9 cellular contexts compared by ENCODE assay signal in the genomic region with DNA sequence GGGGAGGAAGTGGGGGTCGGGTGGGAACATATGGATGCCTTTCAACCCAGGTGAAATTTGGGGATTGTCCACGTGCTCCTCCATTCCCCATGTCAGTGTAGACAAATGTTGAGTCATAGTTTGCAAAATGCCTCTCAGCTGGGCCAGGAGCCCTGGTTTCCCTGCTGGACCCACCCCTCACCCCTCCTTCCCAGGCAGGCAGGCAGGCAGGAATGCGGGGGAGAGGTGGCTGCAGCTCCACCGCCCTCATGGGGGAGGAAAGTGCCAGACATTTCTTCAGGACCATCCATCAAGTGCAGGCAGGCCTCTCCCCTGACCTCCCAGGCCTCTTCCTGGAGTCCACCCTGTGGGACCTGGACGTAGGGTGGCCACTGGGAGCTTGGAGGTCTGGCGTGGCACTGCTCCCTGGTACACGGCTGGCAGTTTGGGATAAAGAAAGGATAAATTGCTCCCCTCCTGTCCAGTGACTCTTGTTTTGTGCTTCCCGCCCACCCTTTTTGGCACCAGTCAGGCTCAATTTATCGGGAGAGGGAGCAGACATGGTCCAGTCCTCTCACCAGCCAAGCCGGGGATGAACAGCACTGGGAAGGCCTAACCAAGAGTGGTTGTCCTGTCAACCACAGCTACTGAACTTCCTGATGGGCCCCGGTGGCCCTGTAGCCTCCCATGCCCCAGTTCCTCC. TPM values are rescaled to one million over a fixed set of nuclear protein-coding genes. Genes with fewer than 3 reads are reported as not detected.
A peak's percentile ranks its signal among the peaks of the same experiment; 100 is the strongest.
DNase-seq lines count a peak whose midpoint lies in the region; ATAC-seq and TF ChIP-seq lines count a peak whose summit lies in the region.
"Had no signal": no experiment of that assay in that cellular context is flagged by ENCODE, and none has a peak within 500 bp of the region (broad histone marks: within the 10 kb centered on the region; RNA-seq: fewer than 3 reads in every experiment).

No MANE protein-coding gene starts in this region.

- H3K27me3 ChIP-seq in HCT116 (ENCODE audit: insufficient read depth, low read length) (no peaks in the 10 kb centered on the region), mammary epithelial cell (ENCODE audit: insufficient read depth, low read length) (no peaks in the 10 kb centered on the region)

- H3K4me2 ChIP-seq in HCT116 (ENCODE audit: low read length) (peak overlapping the region; percentile 21; the same call in 1 of the 2 replicates), mammary epithelial cell (ENCODE audit: insufficient read depth, low read depth, low read length) (no peak overlapping the region)

- dilution Hi-C loops in mammary epithelial cell (cut with HindIII; ENCODE audit: low sequenced_read_pairs): no loop called here

- no peaks in the 10 kb centered on the region for H3K36me3 ChIP-seq in HCT116 (ENCODE audit: control insufficient read depth in 1 of 2, insufficient read depth in 2 of 2, low read length in 2 of 2)
- H3K36me3 ChIP-seq in mammary epithelial cell (ENCODE audit: insufficient read depth, low read length): no peaks in the 10 kb centered on the region

- H4K20me1 ChIP-seq in HCT116 (ENCODE audit: insufficient read depth): no peaks in the 10 kb centered on the region
- H4K20me1 ChIP-seq in mammary epithelial cell (ENCODE audit: insufficient read depth, low read length): no peaks in the 10 kb centered on the region

- CTCF ChIA-PET in HCT116 (lab: Charles Lee) (interaction anchor here (0.7 kb wide), 1 partner anchor 25 kb away, joined by 3 read pairs; no protein-coding TSS in a partner anchor), mammary epithelial cell (lab: Charles Lee; ENCODE audit: low non-redundant PET) (interaction anchor here (0.6 kb wide), 1 partner anchor 218 kb away, joined by 3 read pairs; no protein-coding TSS in a partner anchor)

- no peak overlapping the region for H3K9ac ChIP-seq in HCT116 (ENCODE audit: low read length)
- H3K9ac ChIP-seq in mammary epithelial cell (ENCODE audit: insufficient read depth, low read length): no peak overlapping the region

- peak overlapping the region; percentile 37 for H3K27ac Mint-ChIP-seq in stimulated activated naive B cell treated with anti-CD40 and anti-IgM and Interleukin-4, amounts not matched to agents 10 μg/mL and 1 μg/mL and 100 μg/mL, for 72 hours
- H3K27ac Mint-ChIP-seq in activated naive CD8-positive, alpha-beta T cell treated with anti-CD3 and anti-CD28 coated beads, Interleukin-2, amount 50 U/mL, for 24 hours: no peak overlapping the region

- H3K4me1 Mint-ChIP-seq in stimulated activated naive B cell treated with anti-CD40 and anti-IgM and Interleukin-4, amounts not matched to agents 10 μg/mL and 1 μg/mL and 100 μg/mL, for 72 hours: peaks cover 6 to 18% of the 10 kb centered on the region in 2 donors
- H3K4me1 Mint-ChIP-seq in activated naive CD8-positive, alpha-beta T cell treated with anti-CD3 and anti-CD28 coated beads, Interleukin-2, amount 50 U/mL, for 24 hours: peaks cover 4% of the 10 kb centered on the region

- TF ChIP-seq RAD21 in HCT116 (IDR thresholded peaks at IDR 0.05; ENCODE audit: low read depth): no peak

- in situ Hi-C loops in mammary epithelial cell (cut with MboI; ENCODE audit: low sequenced_read_pairs in 2 of 2): no loop called here

- POLR2A ChIA-PET in HCT116 (lab: Charles Lee): no interaction called here

- peaks cover 0 to 7% of the 10 kb centered on the region in 2 donors for H3K27me3 Mint-ChIP-seq in stimulated activated naive B cell treated with anti-CD40 and anti-IgM and Interleukin-4, amounts not matched to agents 10 μg/mL and 1 μg/mL and 100 μg/mL, for 72 hours
- H3K27me3 Mint-ChIP-seq in activated naive CD8-positive, alpha-beta T cell treated with anti-CD3 and anti-CD28 coated beads, Interleukin-2, amount 50 U/mL, for 24 hours: peaks cover 2% of the 10 kb centered on the region

- RAD21 ChIA-PET in HCT116 (lab: Charles Lee; ENCODE audit: low non-redundant PET in 1 of 2, low total read pairs in 2 of 2, uncharacterized antibody in 2 of 2, unreplicated experiment in 2 of 2): no interaction called here

- DNase-seq in HCT116 (ENCODE audit: low read depth, low spot score): no peak
- no peak for DNase-seq in mammary epithelial cell
- peak; percentile 95 for DNase-seq in kidney glomerular epithelial cell (lab: John Stamatoyannopoulos, UW)
- no peak for DNase-seq in stimulated activated naive B cell treated with anti-CD40 and anti-IgM and Interleukin-4, amounts not matched to agents 10 μg/mL and 1 μg/mL and 100 μg/mL, for 72 hours
- DNase-seq in NCI-H526 (lab: John Stamatoyannopoulos, UW): no peak
- DNase-seq in activated naive CD8-positive, alpha-beta T cell treated with anti-CD3 and anti-CD28 coated beads, Interleukin-2, amount 50 U/mL, for 24 hours: no peak
- no peak for DNase-seq in nucleus accumbens (lab: John Stamatoyannopoulos, UW)
- DNase-seq: NCI-H187 treated with DMSO at 0.1 percent for 48 hours had no signal

- WGBS in mammary epithelial cell (ENCODE audit: low coverage, missing lambda C conversion rate): 56% methylated on average over 8 of the region's 11 CpGs

- H2AFZ ChIP-seq in HCT116 (ENCODE audit: low read depth, low read length, poor library complexity, severe bottlenecking) (peak overlapping the region; percentile 65), mammary epithelial cell (ENCODE audit: low read depth, low read length) (peak overlapping the region; percentile 23)

- H3K79me2 ChIP-seq in HCT116 (ENCODE audit: insufficient read depth, low read length) (no peaks in the 10 kb centered on the region), mammary epithelial cell (ENCODE audit: insufficient read depth, low read length) (no peaks in the 10 kb centered on the region)

- TF ChIP-seq CTCF in HCT116 (IDR thresholded peaks at IDR 0.05 in 2 of 3, conservative IDR thresholded peaks at IDR 0.05 in 1 of 3; ENCODE audit: borderline replicate concordance in 1 of 3, insufficient read depth in 1 of 3, low read depth in 2 of 3, low read length in 2 of 3) (no peak), mammary epithelial cell (conservative IDR thresholded peaks at IDR 0.05 in 1 of 2, IDR thresholded peaks at IDR 0.05 in 1 of 2; ENCODE audit: extremely low read depth in 1 of 2, insufficient read depth in 1 of 2, low read depth in 1 of 2, low read length in 2 of 2) (no peak)

- peak overlapping the region; percentile 57 to 70 for H3K4me3 Mint-ChIP-seq in stimulated activated naive B cell treated with anti-CD40 and anti-IgM and Interleukin-4, amounts not matched to agents 10 μg/mL and 1 μg/mL and 100 μg/mL, for 72 hours
- H3K4me3 Mint-ChIP-seq in activated naive CD8-positive, alpha-beta T cell treated with anti-CD3 and anti-CD28 coated beads, Interleukin-2, amount 50 U/mL, for 24 hours: no peak overlapping the region

- BruUV-seq in HCT116 (replicated peaks; lab: Mats Ljungman, UMichigan): no TSS peak
- no TSS peak for BruUV-seq in mammary epithelial cell (replicated peaks; lab: Mats Ljungman, UMichigan)

- ATAC-seq in HCT116 (peak; percentile 36; the same call in 1 of the 2 replicates), GM18520 (IDR thresholded peaks at IDR 0.05; ENCODE audit: unreplicated experiment) (no peak)
- ATAC-seq in stimulated activated naive B cell treated with anti-CD40 and anti-IgM and Interleukin-4, amounts not matched to agents 10 μg/mL and 1 μg/mL and 100 μg/mL, for 72 hours (replicated peaks): no peak
- ATAC-seq in activated naive CD8-positive, alpha-beta T cell treated with anti-CD3 and anti-CD28 coated beads, Interleukin-2, amount 50 U/mL, for 24 hours: no peak

- no peak for TF ChIP-seq POLR2A in HCT116 (IDR thresholded peaks at IDR 0.05; ENCODE audit: borderline replicate concordance, extremely low read depth, insufficient read depth, insufficient read length)

- H3K9me3 Mint-ChIP-seq in stimulated activated naive B cell treated with anti-CD40 and anti-IgM and Interleukin-4, amounts not matched to agents 10 μg/mL and 1 μg/mL and 100 μg/mL, for 72 hours: no peaks in the 10 kb centered on the region
- H3K9me3 Mint-ChIP-seq in activated naive CD8-positive, alpha-beta T cell treated with anti-CD3 and anti-CD28 coated beads, Interleukin-2, amount 50 U/mL, for 24 hours: no peaks in the 10 kb centered on the region

- H3K9me3 ChIP-seq in HCT116 (ENCODE audit: control insufficient read depth in 1 of 2, insufficient read depth in 1 of 2, low read depth in 1 of 2, low read length in 2 of 2) (no peaks in the 10 kb centered on the region), mammary epithelial cell (replicated peaks; ENCODE audit: insufficient read depth, low read length) (no peaks in the 10 kb centered on the region)

- H3K9me2 ChIP-seq in HCT116 (ENCODE audit: insufficient read depth): no peaks in the 10 kb centered on the region

- H3K4me1 ChIP-seq in HCT116 (ENCODE audit: control insufficient read depth in 1 of 2, insufficient read depth in 2 of 2, low read length in 2 of 2) (peaks cover 2 to 22% of the 10 kb centered on the region in 2 experiments; a peak in 2 of 4 replicates), mammary epithelial cell (ENCODE audit: insufficient read depth, low read length) (peaks cover 7% of the 10 kb centered on the region)

- H3K27ac ChIP-seq in HCT116 (ENCODE audit: low read depth, low read length) (no peak overlapping the region), mammary epithelial cell (ENCODE audit: insufficient read depth, low read depth, low read length) (no peak overlapping the region)

- H3K36me3 Mint-ChIP-seq in stimulated activated naive B cell treated with anti-CD40 and anti-IgM and Interleukin-4, amounts not matched to agents 10 μg/mL and 1 μg/mL and 100 μg/mL, for 72 hours: no peaks in the 10 kb centered on the region
- H3K36me3 Mint-ChIP-seq in activated naive CD8-positive, alpha-beta T cell treated with anti-CD3 and anti-CD28 coated beads, Interleukin-2, amount 50 U/mL, for 24 hours (ENCODE audit: low read depth): no peaks in the 10 kb centered on the region

- H3K4me3 ChIP-seq in HCT116 (replicated peaks in 1 of 2; ENCODE audit: low read depth in 1 of 2, low read length in 2 of 2) (no peak overlapping the region), mammary epithelial cell (replicated peaks in 1 of 3; ENCODE audit: insufficient read depth in 1 of 3, low read depth in 2 of 3, low read length in 3 of 3) (no peak overlapping the region)

- intact Hi-C loops in HCT116 (cut with micrococcal nuclease): no loop called here
- intact Hi-C loops in mammary epithelial cell (cut with micrococcal nuclease): no loop called here

RNA-seq across cellular contexts. Expression of gene NPR1, which starts 18.8 kb away (rescaled TPM):
- 0.07 TPM for total RNA-seq in HCT116 (2021; ENCODE audit: unreplicated experiment)
- 0.01 TPM in 1 of 2 replicates, not detected in the other for polyA plus RNA-seq in HCT116 (2012)
- total RNA-seq in mammary epithelial cell: under 1 TPM in 1 of 2 donors, not detected in 1; 0.17 TPM
- 0.05 TPM for polyA plus RNA-seq in mammary epithelial cell
- polyA minus RNA-seq in mammary epithelial cell: not detected

RNA-seq across cellular contexts. Expression of gene ILF2, which starts 26.5 kb away (rescaled TPM):
- 335 TPM for total RNA-seq in HCT116 (2021; ENCODE audit: unreplicated experiment)
- 267 and 324 TPM in 2 replicates for polyA plus RNA-seq in HCT116 (2012)
- 100 to 1,000 TPM; 151 to 158 TPM for total RNA-seq in mammary epithelial cell
- polyA plus RNA-seq in mammary epithelial cell: 254 TPM
- 201 TPM for polyA minus RNA-seq in mammary epithelial cell

RNA-seq across cellular contexts. Expression of gene INTS3, which starts 30.5 kb away (rescaled TPM):
- total RNA-seq in HCT116 (2021; ENCODE audit: unreplicated experiment) (47.6 TPM), mammary epithelial cell (10 to 100 TPM; 32.8 to 45.6 TPM)
- polyA plus RNA-seq in HCT116 (2012): 29.8 and 30.6 TPM in 2 replicates
- polyA plus RNA-seq in mammary epithelial cell: 35.5 TPM
- polyA minus RNA-seq in mammary epithelial cell: 99.7 TPM

RNA-seq across cellular contexts. Expression of gene SNAPIN, which starts 38.8 kb away (rescaled TPM):
- 39.1 TPM for total RNA-seq in HCT116 (2021; ENCODE audit: unreplicated experiment)
- polyA plus RNA-seq in HCT116 (2012): 25.9 and 36.2 TPM in 2 replicates
- 10 to 100 TPM; 33.1 to 39.8 TPM for total RNA-seq in mammary epithelial cell
- polyA plus RNA-seq in mammary epithelial cell: 40.7 TPM
- 18.8 TPM for polyA minus RNA-seq in mammary epithelial cell
